ENCODE assay signal across 16 cellular contexts in genomic region chr3:151599103-151599672, GRCh38.
"Had no signal": no experiment of that assay in that cellular context is flagged by ENCODE, and none has a peak within 500 bp of the region (broad histone marks: within the 10 kb centered on the region; RNA-seq: fewer than 3 reads in every experiment).

No MANE protein-coding gene starts in this region.

- H3K9me3 ChIP-seq: ascending aorta, esophagus squamous epithelium, right atrium auricular region, stomach, thoracic aorta had no signal

- H3K4me3 ChIP-seq: ascending aorta, esophagus squamous epithelium, right atrium auricular region, skin epidermis, stomach, thoracic aorta had no signal

- FAIRE-seq: bronchial epithelial cell, urothelium cell line had no signal

- H3K36me3 Mint-ChIP-seq: activated naive CD8-positive, alpha-beta T cell treated with anti-CD3 and anti-CD28 coated beads, Interleukin-2, amount 10 ng/mL, durations not matched to agents 7 days and 5 days had no signal

- ATAC-seq: activated CD4-positive, alpha-beta T cell treated with anti-CD3 and anti-CD28 coated beads for 36 hours; activated T-cell treated with anti-CD3 and anti-CD28 coated beads, Interleukin-2, amount 50 U/mL, for 72 hours had no signal

- H3K4me3 Mint-ChIP-seq: activated CD4-positive, alpha-beta memory T cell treated with anti-CD3 and anti-CD28 coated beads, Interleukin-2, amount 10 ng/mL, durations not matched to agents 7 days and 5 days; activated CD4-positive, alpha-beta T cell treated with anti-CD3 and anti-CD28 coated beads for 36 hours; activated naive CD8-positive, alpha-beta T cell treated with anti-CD3 and anti-CD28 coated beads, Interleukin-2, amount 10 ng/mL, durations not matched to agents 7 days and 5 days; activated T-cell treated with anti-CD3 and anti-CD28 coated beads, Interleukin-2, amount 50 U/mL, for 72 hours had no signal

- H3K4me1 Mint-ChIP-seq: activated CD4-positive, alpha-beta memory T cell treated with anti-CD3 and anti-CD28 coated beads, Interleukin-2, amount 10 ng/mL, durations not matched to agents 7 days and 5 days; activated CD4-positive, alpha-beta T cell treated with anti-CD3 and anti-CD28 coated beads for 36 hours; activated naive CD8-positive, alpha-beta T cell treated with anti-CD3 and anti-CD28 coated beads, Interleukin-2, amount 10 ng/mL, durations not matched to agents 7 days and 5 days had no signal

- H3K9me3 Mint-ChIP-seq: activated CD4-positive, alpha-beta memory T cell treated with anti-CD3 and anti-CD28 coated beads, Interleukin-2, amount 10 ng/mL, durations not matched to agents 7 days and 5 days; activated naive CD8-positive, alpha-beta T cell treated with anti-CD3 and anti-CD28 coated beads, Interleukin-2, amount 10 ng/mL, durations not matched to agents 7 days and 5 days; activated T-cell treated with anti-CD3 and anti-CD28 coated beads, Interleukin-2, amount 50 U/mL, for 72 hours had no signal

- DNase-seq: activated CD4-positive, alpha-beta memory T cell treated with anti-CD3 and anti-CD28 coated beads, Interleukin-2, amount 10 ng/mL, durations not matched to agents 7 days and 5 days; activated CD4-positive, alpha-beta T cell treated with anti-CD3 and anti-CD28 coated beads for 36 hours; activated gamma-delta T cell treated with Interleukin-2 at 50 U/mL for 16 hours; activated naive CD8-positive, alpha-beta T cell treated with anti-CD3 and anti-CD28 coated beads, Interleukin-2, amount 10 ng/mL, durations not matched to agents 7 days and 5 days; activated T-cell treated with anti-CD3 and anti-CD28 coated beads, Interleukin-2, amount 50 U/mL, for 72 hours; esophagus squamous epithelium; foreskin fibroblast; midbrain; posterior cingulate gyrus; stomach had no signal

- H3K27me3 ChIP-seq: ascending aorta, esophagus squamous epithelium, right atrium auricular region, stomach had no signal

- H3K36me3 ChIP-seq: ascending aorta, esophagus squamous epithelium, right atrium auricular region, stomach, thoracic aorta had no signal

- H3K4me1 ChIP-seq: ascending aorta, esophagus squamous epithelium, right atrium auricular region, stomach had no signal

- H3K27me3 Mint-ChIP-seq: activated naive CD8-positive, alpha-beta T cell treated with anti-CD3 and anti-CD28 coated beads, Interleukin-2, amount 10 ng/mL, durations not matched to agents 7 days and 5 days had no signal

- H3K27ac ChIP-seq: ascending aorta, esophagus squamous epithelium, right atrium auricular region, skin epidermis, stomach, thoracic aorta had no signal

- H3K27ac Mint-ChIP-seq: activated CD4-positive, alpha-beta memory T cell treated with anti-CD3 and anti-CD28 coated beads, Interleukin-2, amount 10 ng/mL, durations not matched to agents 7 days and 5 days; activated CD4-positive, alpha-beta T cell treated with anti-CD3 and anti-CD28 coated beads for 36 hours; activated naive CD8-positive, alpha-beta T cell treated with anti-CD3 and anti-CD28 coated beads, Interleukin-2, amount 10 ng/mL, durations not matched to agents 7 days and 5 days; activated T-cell treated with anti-CD3 and anti-CD28 coated beads, Interleukin-2, amount 50 U/mL, for 72 hours had no signal
